ENCODE assay signal across 20 cellular contexts in genomic region chr3:152742368-152743347, GRCh38.
DNase-seq lines count a peak whose midpoint lies in the region; ATAC-seq and TF ChIP-seq lines count a peak whose summit lies in the region.
"Had no signal": no experiment of that assay in that cellular context is flagged by ENCODE, and none has a peak within 500 bp of the region (broad histone marks: within the 10 kb centered on the region; RNA-seq: fewer than 3 reads in every experiment).

No MANE protein-coding gene starts in this region.

- peak; percentile 38 for DNase-seq in fibroblast of mammary gland (ENCODE audit: low read depth)
- no peak for DNase-seq in endothelial cell (ENCODE audit: low spot score)
- no peak for DNase-seq in CD8-positive, alpha-beta T cell
- DNase-seq in activated CD4-positive, alpha-beta T cell treated with anti-CD3 and anti-CD28 coated beads for 1 hour: no peak
- DNase-seq: activated naive CD4-positive, alpha-beta T cell; DMS79 treated with DMSO at 0.1 percent for 48 hours; left cardiac atrium; naive B cell; NCI-H2107; SIG-M5; stimulated activated CD4-positive, alpha-beta T cell treated with anti-CD3 and anti-CD28 coated beads, Interleukin-1b, Interleukin-23, amount 100 ng/mL, for 48 hours had no signal

- H3K36me3 ChIP-seq in CD8-positive, alpha-beta T cell (ENCODE audit: insufficient read depth, low read length): no peaks in the 10 kb centered on the region
- H3K36me3 ChIP-seq: cardiac muscle cell, HAP-1, prostate gland had no signal

- no peak overlapping the region for H3K27ac Mint-ChIP-seq in endothelial cell (ENCODE audit: unreplicated experiment)
- no peak overlapping the region for H3K27ac Mint-ChIP-seq in CD8-positive, alpha-beta T cell
- H3K27ac Mint-ChIP-seq: B cell, naive B cell had no signal

- H3K4me1 ChIP-seq in CD8-positive, alpha-beta T cell (ENCODE audit: insufficient read depth, low read length): no peaks in the 10 kb centered on the region
- H3K4me1 ChIP-seq: HAP-1, prostate gland had no signal

- H3K36me3 Mint-ChIP-seq in endothelial cell (ENCODE audit: low read depth, unreplicated experiment): no peaks in the 10 kb centered on the region
- no peaks in the 10 kb centered on the region for H3K36me3 Mint-ChIP-seq in CD8-positive, alpha-beta T cell
- H3K36me3 Mint-ChIP-seq: naive B cell had no signal

- no peaks in the 10 kb centered on the region for H3K9me3 Mint-ChIP-seq in endothelial cell (ENCODE audit: unreplicated experiment)
- no peaks in the 10 kb centered on the region for H3K9me3 Mint-ChIP-seq in CD8-positive, alpha-beta T cell

- peak; percentile 53 for ATAC-seq in GM18867 (IDR thresholded peaks at IDR 0.05; ENCODE audit: unreplicated experiment)
- peak; percentile 50 for ATAC-seq in GM21447 (IDR thresholded peaks at IDR 0.05; ENCODE audit: unreplicated experiment)
- ATAC-seq in HG03045 (IDR thresholded peaks at IDR 0.05; ENCODE audit: unreplicated experiment): peak; percentile 58
- ATAC-seq in SK-N-SH treated with all-trans-retinoic acid at 6 μM for 48 hours: no peak
- no peak for ATAC-seq in CD8-positive, alpha-beta T cell
- ATAC-seq: left cardiac atrium had no signal

- no peak overlapping the region for H3K4me3 ChIP-seq in fibroblast of mammary gland (ENCODE audit: control insufficient read depth, low read depth, low read length)
- H3K4me3 ChIP-seq in CD8-positive, alpha-beta T cell (ENCODE audit: low read depth, low read length): no peak overlapping the region
- H3K4me3 ChIP-seq: cardiac muscle cell, HAP-1, prostate gland had no signal

- POLR2A ChIA-PET in CD8-positive, alpha-beta T cell (lab: Charles Lee): no interaction called here

- no peaks in the 10 kb centered on the region for H3K9me3 ChIP-seq in CD8-positive, alpha-beta T cell (ENCODE audit: low read length)
- H3K9me3 ChIP-seq: HAP-1, prostate gland had no signal

- no peak overlapping the region for H3K27ac ChIP-seq in CD8-positive, alpha-beta T cell (ENCODE audit: low read depth, low read length)
- H3K27ac ChIP-seq: cardiac muscle cell, HL-60, prostate gland had no signal

- no peak for TF ChIP-seq CTCF in fibroblast of mammary gland (conservative IDR thresholded peaks at IDR 0.05; ENCODE audit: control insufficient read depth, insufficient read depth, low read depth, low read length)
- TF ChIP-seq CTCF in endothelial cell (IDR thresholded peaks at IDR 0.05; ENCODE audit: unreplicated experiment): no peak
- TF ChIP-seq CTCF in CD8-positive, alpha-beta T cell (IDR thresholded peaks at IDR 0.05): no peak

- H3K27me3 Mint-ChIP-seq in endothelial cell (ENCODE audit: unreplicated experiment): no peaks in the 10 kb centered on the region
- no peaks in the 10 kb centered on the region for H3K27me3 Mint-ChIP-seq in CD8-positive, alpha-beta T cell (ENCODE audit: low read depth)
- H3K27me3 Mint-ChIP-seq: naive B cell had no signal

- CTCF ChIA-PET in CD8-positive, alpha-beta T cell (lab: Charles Lee): no interaction called here

- intact Hi-C loops in CD8-positive, alpha-beta T cell (cut with DNase I, micrococcal nuclease): no loop called here

- no peak overlapping the region for H3K4me3 Mint-ChIP-seq in endothelial cell (ENCODE audit: unreplicated experiment)
- no peak overlapping the region for H3K4me3 Mint-ChIP-seq in CD8-positive, alpha-beta T cell
- H3K4me3 Mint-ChIP-seq: B cell, naive B cell had no signal

- H3K27me3 ChIP-seq in CD8-positive, alpha-beta T cell (ENCODE audit: insufficient read depth, low read length): no peaks in the 10 kb centered on the region
- H3K27me3 ChIP-seq: cardiac muscle cell had no signal

- H3K4me1 Mint-ChIP-seq in endothelial cell (ENCODE audit: unreplicated experiment): no peaks in the 10 kb centered on the region
- no peaks in the 10 kb centered on the region for H3K4me1 Mint-ChIP-seq in CD8-positive, alpha-beta T cell (ENCODE audit: low read depth)
- H3K4me1 Mint-ChIP-seq: B cell, naive B cell had no signal

TF ChIP-seq in SK-N-SH treated with all-trans-retinoic acid at 6 μM for 48 hours, 23 proteins besides CTCF, POLR2A, EP300 and RAD21:
- no peak for TF ChIP-seq CREB5 (CRISPR knock-in tag; IDR thresholded peaks at IDR 0.05; ENCODE audit: low read depth)
- TF ChIP-seq GLIS3 (CRISPR knock-in tag; IDR thresholded peaks at IDR 0.05): no peak
TF ChIP-seq in SK-N-SH treated with all-trans-retinoic acid at 6 μM for 48 hours: peak in this region for 0.

Comparison
In these comparisons a context has a peak if more than half of its experiments do, and no peak if none do; other contexts are left out.
1. ATAC-seq: peak in GM18867 (single experiment), GM21447 (single experiment) and HG03045 (single experiment); none in SK-N-SH treated with all-trans-retinoic acid at 6 μM for 48 hours (single experiment) and CD8-positive, alpha-beta T cell (single experiment).